ENCODE assay signal across 8 cellular contexts in genomic region chr15:51077565-51078153, GRCh38. TPM values are rescaled to one million over a fixed set of nuclear protein-coding genes. Genes with fewer than 3 reads are reported as not detected.
DNase-seq lines count a peak whose midpoint lies in the region; ATAC-seq and FAIRE-seq lines count a peak whose summit lies in the region.

No MANE protein-coding gene starts in this region.

- peak; percentile 60 for ATAC-seq in GM19043 (IDR thresholded peaks at IDR 0.05; ENCODE audit: low read depth, unreplicated experiment)

- H3K4me1 ChIP-seq in SJCRH30, result 0 out of 2 replicates have a peak, but pooled peaks cover 5% of the 10 kb centered on the region

- H3K9me3 ChIP-seq in SJCRH30 (replicated peaks), result no peaks in the 10 kb centered on the region

- no peak overlapping the region for H3K27ac ChIP-seq in SJCRH30

- no peak for FAIRE-seq in HTR-8/SVneo (lab: Jason Lieb, UNC)

- H3K4me3 ChIP-seq in SJCRH30, result no peak overlapping the region

- no peaks in the 10 kb centered on the region for H3K27me3 ChIP-seq in SJCRH30

- DNase-seq in NAMALWA (ENCODE audit: low spot score) (peak; percentile 55), hypothalamus (lab: John Stamatoyannopoulos, UW) (peak in 35 of 51 donors; percentile 8 to 71 (median 34)), NCI-H526 treated with DMSO at 0.1 percent for 48 hours (lab: John Stamatoyannopoulos, UW) (no peak), SJCRH30 (no peak), HTR-8/SVneo (ENCODE audit: insufficient read length, low spot score) (no peak)
- peak; percentile 39 for DNase-seq in activated naive CD4-positive, alpha-beta T cell treated with Interleukin-2 at 50 U/mL for 16 hours
- DNase-seq in stimulated activated CD4-positive, alpha-beta T cell treated with anti-CD3 and anti-CD28 coated beads, Interleukin-15, amount 100 ng/mL, for 48 hours (ENCODE audit: low read depth in 2 of 2), result peak; percentile 51 to 62

- no peaks in the 10 kb centered on the region for H3K36me3 ChIP-seq in SJCRH30

RNA-seq across cellular contexts. Expression of gene TNFAIP8L3, which starts 17.0 kb away (rescaled TPM):
- 0.04 and 0.05 TPM in 2 replicates for total RNA-seq in SJCRH30 (2014; rRNA removed; shearing (Covaris generic))

Comparison
In these comparisons a context has a peak if more than half of its experiments do, and no peak if none do; other contexts are left out.
1. DNase-seq: peak in NAMALWA (single experiment), activated naive CD4-positive, alpha-beta T cell treated with Interleukin-2 at 50 U/mL for 16 hours (single experiment), hypothalamus (35 of 51) and stimulated activated CD4-positive, alpha-beta T cell treated with anti-CD3 and anti-CD28 coated beads, Interleukin-15, amount 100 ng/mL, for 48 hours (2 of 2); none in NCI-H526 treated with DMSO at 0.1 percent for 48 hours (single experiment), SJCRH30 (0 of 2) and HTR-8/SVneo (single experiment).